ENCODE assay signal across 2 cellular contexts in the genomic region with DNA sequence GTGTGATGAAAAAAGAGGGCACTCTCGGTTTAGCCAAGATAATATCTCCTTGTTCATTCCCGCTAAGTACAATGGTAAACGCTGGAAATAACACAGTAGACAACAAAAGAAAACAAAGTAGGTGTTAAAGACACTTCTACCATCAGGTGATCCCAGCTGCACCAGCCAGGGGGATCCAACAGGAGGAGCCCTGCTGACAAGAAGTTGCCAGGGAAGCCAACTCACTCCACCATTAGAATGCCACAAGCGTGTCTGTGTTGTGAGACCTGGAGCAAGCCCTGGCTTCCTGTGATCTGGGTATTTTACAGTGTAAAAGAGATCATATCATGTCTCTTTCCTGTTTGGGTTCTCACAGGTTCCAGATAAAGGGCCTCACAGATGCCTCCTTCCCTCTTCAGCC.
TF ChIP-seq lines count a peak whose summit lies in the region.

No MANE protein-coding gene starts in this region.

TF ChIP-seq in GM23338, 12 proteins besides CTCF, POLR2A, EP300 and RAD21:
- TF ChIP-seq, protein P1, sequence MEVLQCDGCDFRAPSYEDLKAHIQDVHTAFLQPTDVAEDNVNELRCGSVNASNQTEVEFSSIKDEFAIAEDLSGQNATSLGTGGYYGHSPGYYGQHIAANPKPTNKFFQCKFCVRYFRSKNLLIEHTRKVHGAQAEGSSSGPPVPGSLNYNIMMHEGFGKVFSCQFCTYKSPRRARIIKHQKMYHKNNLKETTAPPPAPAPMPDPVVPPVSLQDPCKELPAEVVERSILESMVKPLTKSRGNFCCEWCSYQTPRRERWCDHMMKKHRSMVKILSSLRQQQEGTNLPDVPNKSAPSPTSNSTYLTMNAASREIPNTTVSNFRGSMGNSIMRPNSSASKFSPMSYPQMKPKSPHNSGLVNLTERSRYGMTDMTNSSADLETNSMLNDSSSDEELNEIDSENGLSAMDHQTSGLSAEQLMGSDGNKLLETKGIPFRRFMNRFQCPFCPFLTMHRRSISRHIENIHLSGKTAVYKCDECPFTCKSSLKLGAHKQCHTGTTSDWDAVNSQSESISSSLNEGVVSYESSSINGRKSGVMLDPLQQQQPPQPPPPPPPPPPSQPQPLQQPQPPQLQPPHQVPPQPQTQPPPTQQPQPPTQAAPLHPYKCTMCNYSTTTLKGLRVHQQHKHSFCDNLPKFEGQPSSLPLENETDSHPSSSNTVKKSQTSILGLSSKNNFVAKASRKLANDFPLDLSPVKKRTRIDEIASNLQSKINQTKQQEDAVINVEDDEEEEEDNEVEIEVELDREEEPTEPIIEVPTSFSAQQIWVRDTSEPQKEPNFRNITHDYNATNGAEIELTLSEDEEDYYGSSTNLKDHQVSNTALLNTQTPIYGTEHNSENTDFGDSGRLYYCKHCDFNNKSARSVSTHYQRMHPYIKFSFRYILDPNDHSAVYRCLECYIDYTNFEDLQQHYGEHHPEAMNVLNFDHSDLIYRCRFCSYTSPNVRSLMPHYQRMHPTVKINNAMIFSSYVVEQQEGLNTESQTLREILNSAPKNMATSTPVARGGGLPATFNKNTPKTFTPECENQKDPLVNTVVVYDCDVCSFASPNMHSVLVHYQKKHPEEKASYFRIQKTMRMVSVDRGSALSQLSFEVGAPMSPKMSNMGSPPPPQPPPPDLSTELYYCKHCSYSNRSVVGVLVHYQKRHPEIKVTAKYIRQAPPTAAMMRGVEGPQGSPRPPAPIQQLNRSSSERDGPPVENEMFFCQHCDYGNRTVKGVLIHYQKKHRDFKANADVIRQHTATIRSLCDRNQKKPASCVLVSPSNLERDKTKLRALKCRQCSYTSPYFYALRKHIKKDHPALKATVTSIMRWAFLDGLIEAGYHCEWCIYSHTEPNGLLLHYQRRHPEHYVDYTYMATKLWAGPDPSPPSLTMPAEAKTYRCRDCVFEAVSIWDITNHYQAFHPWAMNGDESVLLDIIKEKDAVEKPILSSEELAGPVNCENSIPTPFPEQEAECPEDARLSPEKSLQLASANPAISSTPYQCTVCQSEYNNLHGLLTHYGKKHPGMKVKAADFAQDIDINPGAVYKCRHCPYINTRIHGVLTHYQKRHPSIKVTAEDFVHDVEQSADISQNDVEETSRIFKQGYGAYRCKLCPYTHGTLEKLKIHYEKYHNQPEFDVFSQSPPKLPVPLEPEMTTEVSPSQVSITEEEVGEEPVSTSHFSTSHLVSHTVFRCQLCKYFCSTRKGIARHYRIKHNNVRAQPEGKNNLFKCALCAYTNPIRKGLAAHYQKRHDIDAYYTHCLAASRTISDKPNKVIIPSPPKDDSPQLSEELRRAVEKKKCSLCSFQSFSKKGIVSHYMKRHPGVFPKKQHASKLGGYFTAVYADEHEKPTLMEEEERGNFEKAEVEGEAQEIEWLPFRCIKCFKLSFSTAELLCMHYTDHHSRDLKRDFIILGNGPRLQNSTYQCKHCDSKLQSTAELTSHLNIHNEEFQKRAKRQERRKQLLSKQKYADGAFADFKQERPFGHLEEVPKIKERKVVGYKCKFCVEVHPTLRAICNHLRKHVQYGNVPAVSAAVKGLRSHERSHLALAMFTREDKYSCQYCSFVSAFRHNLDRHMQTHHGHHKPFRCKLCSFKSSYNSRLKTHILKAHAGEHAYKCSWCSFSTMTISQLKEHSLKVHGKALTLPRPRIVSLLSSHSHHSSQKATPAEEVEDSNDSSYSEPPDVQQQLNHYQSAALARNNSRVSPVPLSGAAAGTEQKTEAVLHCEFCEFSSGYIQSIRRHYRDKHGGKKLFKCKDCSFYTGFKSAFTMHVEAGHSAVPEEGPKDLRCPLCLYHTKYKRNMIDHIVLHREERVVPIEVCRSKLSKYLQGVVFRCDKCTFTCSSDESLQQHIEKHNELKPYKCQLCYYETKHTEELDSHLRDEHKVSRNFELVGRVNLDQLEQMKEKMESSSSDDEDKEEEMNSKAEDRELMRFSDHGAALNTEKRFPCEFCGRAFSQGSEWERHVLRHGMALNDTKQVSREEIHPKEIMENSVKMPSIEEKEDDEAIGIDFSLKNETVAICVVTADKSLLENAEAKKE (CRISPR knock-in tag; IDR thresholded peaks at IDR 0.05): no peak
- TF ChIP-seq NANOG (IDR thresholded peaks at IDR 0.05; ENCODE audit: borderline replicate concordance): no peak
- no peak for TF ChIP-seq CREB1 (CRISPR knock-in tag; IDR thresholded peaks at IDR 0.05; ENCODE audit: low read depth)
- no peak for TF ChIP-seq ZNF114 (CRISPR knock-in tag; IDR thresholded peaks at IDR 0.05)
- TF ChIP-seq JUNB (IDR thresholded peaks at IDR 0.05; ENCODE audit: unreplicated experiment): no peak
- TF ChIP-seq EZH2phosphoT487 (IDR thresholded peaks at IDR 0.05; ENCODE audit: unreplicated experiment): no peak
- TF ChIP-seq STAT1 (IDR thresholded peaks at IDR 0.05; ENCODE audit: unreplicated experiment): no peak
- TF ChIP-seq ZNF331 (CRISPR knock-in tag; IDR thresholded peaks at IDR 0.05; ENCODE audit: low read depth): no peak

TF ChIP-seq in SK-N-SH, 30 proteins besides CTCF, POLR2A, EP300 and RAD21 (continued from another document):
- TF ChIP-seq, protein P2, sequence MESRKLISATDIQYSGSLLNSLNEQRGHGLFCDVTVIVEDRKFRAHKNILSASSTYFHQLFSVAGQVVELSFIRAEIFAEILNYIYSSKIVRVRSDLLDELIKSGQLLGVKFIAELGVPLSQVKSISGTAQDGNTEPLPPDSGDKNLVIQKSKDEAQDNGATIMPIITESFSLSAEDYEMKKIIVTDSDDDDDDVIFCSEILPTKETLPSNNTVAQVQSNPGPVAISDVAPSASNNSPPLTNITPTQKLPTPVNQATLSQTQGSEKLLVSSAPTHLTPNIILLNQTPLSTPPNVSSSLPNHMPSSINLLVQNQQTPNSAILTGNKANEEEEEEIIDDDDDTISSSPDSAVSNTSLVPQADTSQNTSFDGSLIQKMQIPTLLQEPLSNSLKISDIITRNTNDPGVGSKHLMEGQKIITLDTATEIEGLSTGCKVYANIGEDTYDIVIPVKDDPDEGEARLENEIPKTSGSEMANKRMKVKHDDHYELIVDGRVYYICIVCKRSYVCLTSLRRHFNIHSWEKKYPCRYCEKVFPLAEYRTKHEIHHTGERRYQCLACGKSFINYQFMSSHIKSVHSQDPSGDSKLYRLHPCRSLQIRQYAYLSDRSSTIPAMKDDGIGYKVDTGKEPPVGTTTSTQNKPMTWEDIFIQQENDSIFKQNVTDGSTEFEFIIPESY (IDR thresholded peaks at IDR 0.05; ENCODE audit: borderline replicate concordance, low read depth): no peak
- TF ChIP-seq, protein P3, sequence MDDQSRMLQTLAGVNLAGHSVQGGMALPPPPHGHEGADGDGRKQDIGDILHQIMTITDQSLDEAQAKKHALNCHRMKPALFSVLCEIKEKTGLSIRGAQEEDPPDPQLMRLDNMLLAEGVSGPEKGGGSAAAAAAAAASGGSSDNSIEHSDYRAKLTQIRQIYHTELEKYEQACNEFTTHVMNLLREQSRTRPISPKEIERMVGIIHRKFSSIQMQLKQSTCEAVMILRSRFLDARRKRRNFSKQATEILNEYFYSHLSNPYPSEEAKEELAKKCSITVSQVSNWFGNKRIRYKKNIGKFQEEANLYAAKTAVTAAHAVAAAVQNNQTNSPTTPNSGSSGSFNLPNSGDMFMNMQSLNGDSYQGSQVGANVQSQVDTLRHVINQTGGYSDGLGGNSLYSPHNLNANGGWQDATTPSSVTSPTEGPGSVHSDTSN (IDR thresholded peaks at IDR 0.05): no peak
